In genomic region chr12:51383281-51383905, GRCh38 we compare ENCODE assay signal across 16 cellular contexts. TPM values are rescaled to one million over a fixed set of nuclear protein-coding genes. Genes with fewer than 3 reads are reported as not detected.
DNase-seq lines count a peak whose midpoint lies in the region; ATAC-seq lines count a peak whose summit lies in the region.
"Had no signal": no experiment of that assay in that cellular context is flagged by ENCODE, and none has a peak within 500 bp of the region (broad histone marks: within the 10 kb centered on the region; RNA-seq: fewer than 3 reads in every experiment).

No MANE protein-coding gene starts in this region.

- no peak overlapping the region for H3K4me3 Mint-ChIP-seq in activated CD4-positive, alpha-beta T cell treated with anti-CD3 and anti-CD28 coated beads, Interleukin-2, amount 10 ng/mL, durations not matched to agents 7 days and 5 days
- H3K4me3 Mint-ChIP-seq in activated naive CD8-positive, alpha-beta T cell treated with anti-CD3 and anti-CD28 coated beads for 36 hours: no peak overlapping the region
- H3K4me3 Mint-ChIP-seq: activated T-helper 1 cell treated with anti-CD3 and anti-CD28 coated beads, Interleukin-12 subunit alpha, Interleukin-12 subunit beta, Interleukin-2, Interleukin-4 antibody, amounts not matched to agents 30 ng/mL and 10 ng/mL and 1 ng/mL, durations not matched to agents 14 hours and 24 hours and 36 hours; type B pancreatic cell had no signal

- H3K4me1 Mint-ChIP-seq in activated CD4-positive, alpha-beta T cell treated with anti-CD3 and anti-CD28 coated beads, Interleukin-2, amount 10 ng/mL, durations not matched to agents 7 days and 5 days: peaks cover 44% of the 10 kb centered on the region
- peaks cover 44% of the 10 kb centered on the region for H3K4me1 Mint-ChIP-seq in activated naive CD8-positive, alpha-beta T cell treated with anti-CD3 and anti-CD28 coated beads for 36 hours

- no peak for ATAC-seq in HG02938 (IDR thresholded peaks at IDR 0.05; ENCODE audit: unreplicated experiment)
- ATAC-seq: sciatic nerve had no signal

- H3K27me3 Mint-ChIP-seq in activated CD4-positive, alpha-beta T cell treated with anti-CD3 and anti-CD28 coated beads, Interleukin-2, amount 10 ng/mL, durations not matched to agents 7 days and 5 days: no peaks in the 10 kb centered on the region
- no peaks in the 10 kb centered on the region for H3K27me3 Mint-ChIP-seq in activated naive CD8-positive, alpha-beta T cell treated with anti-CD3 and anti-CD28 coated beads for 36 hours
- H3K27me3 Mint-ChIP-seq: type B pancreatic cell had no signal

- DNase-seq in activated CD4-positive, alpha-beta T cell treated with anti-CD3 and anti-CD28 coated beads, Interleukin-2, amount 10 ng/mL, durations not matched to agents 7 days and 5 days: peak; percentile 20
- no peak for DNase-seq in activated CD4-positive, alpha-beta T cell treated with anti-CD3 and anti-CD28 coated beads for 48 hours
- DNase-seq in NCI-H187 treated with DMSO at 0.1 percent for 48 hours (lab: John Stamatoyannopoulos, UW): peak; percentile 18
- no peak for DNase-seq in activated naive CD8-positive, alpha-beta T cell treated with anti-CD3 and anti-CD28 coated beads for 36 hours
- no peak for DNase-seq in substantia nigra (lab: John Stamatoyannopoulos, UW)
- no peak for DNase-seq in NCI-H146 (lab: John Stamatoyannopoulos, UW)
- DNase-seq in A172 (ENCODE audit: low spot score): no peak
- DNase-seq: esophagus squamous epithelium, midbrain, NCI-H1694 treated with DMSO at 0.1 percent for 48 hours, Right ventricle myocardium superior had no signal

- CTCF ChIA-PET in activated CD4-positive, alpha-beta T cell treated with anti-CD3 and anti-CD28 coated beads, Interleukin-2, amount 10 ng/mL, durations not matched to agents 7 days and 5 days (lab: Charles Lee): interaction anchor here (0.7 to 2.6 kb wide), 4 partner anchors 11 to 14 kb away, joined by 3 to 7 read pairs (median 3); no protein-coding TSS in a partner anchor

- POLR2A ChIA-PET in activated CD4-positive, alpha-beta T cell treated with anti-CD3 and anti-CD28 coated beads, Interleukin-2, amount 10 ng/mL, durations not matched to agents 7 days and 5 days (lab: Charles Lee): interaction anchor here (0.6 kb wide), 1 partner anchor 364 kb away, joined by 4 read pairs; no protein-coding TSS in a partner anchor

- peaks cover 23% of the 10 kb centered on the region for H3K36me3 Mint-ChIP-seq in activated CD4-positive, alpha-beta T cell treated with anti-CD3 and anti-CD28 coated beads, Interleukin-2, amount 10 ng/mL, durations not matched to agents 7 days and 5 days (ENCODE audit: low read depth)
- H3K36me3 Mint-ChIP-seq in activated naive CD8-positive, alpha-beta T cell treated with anti-CD3 and anti-CD28 coated beads for 36 hours: peaks cover 44% of the 10 kb centered on the region
- H3K36me3 Mint-ChIP-seq: type B pancreatic cell had no signal

- H3K27ac ChIP-seq in substantia nigra (ENCODE audit: low read depth, low read length, poor library complexity, severe bottlenecking): peak overlapping the region; percentile 63
- H3K27ac ChIP-seq: esophagus squamous epithelium had no signal

- H3K9me3 Mint-ChIP-seq in activated CD4-positive, alpha-beta T cell treated with anti-CD3 and anti-CD28 coated beads, Interleukin-2, amount 10 ng/mL, durations not matched to agents 7 days and 5 days: no peaks in the 10 kb centered on the region
- H3K9me3 Mint-ChIP-seq in activated naive CD8-positive, alpha-beta T cell treated with anti-CD3 and anti-CD28 coated beads for 36 hours: no peaks in the 10 kb centered on the region
- H3K9me3 Mint-ChIP-seq: activated T-helper 1 cell treated with anti-CD3 and anti-CD28 coated beads, Interleukin-12 subunit alpha, Interleukin-12 subunit beta, Interleukin-2, Interleukin-4 antibody, amounts not matched to agents 30 ng/mL and 10 ng/mL and 1 ng/mL, durations not matched to agents 14 hours and 24 hours and 36 hours; type B pancreatic cell had no signal

- H3K27ac Mint-ChIP-seq in activated CD4-positive, alpha-beta T cell treated with anti-CD3 and anti-CD28 coated beads, Interleukin-2, amount 10 ng/mL, durations not matched to agents 7 days and 5 days: peak overlapping the region; percentile 60
- H3K27ac Mint-ChIP-seq in activated naive CD8-positive, alpha-beta T cell treated with anti-CD3 and anti-CD28 coated beads for 36 hours: peak overlapping the region; percentile 28

RNA-seq across cellular contexts. Expression of gene GALNT6, which starts 7.8 kb away (rescaled TPM):
- total RNA-seq in activated CD4-positive, alpha-beta T cell treated with anti-CD3 and anti-CD28 coated beads, Interleukin-2, amount 10 ng/mL, durations not matched to agents 7 days and 5 days: 10 to 100 TPM; 17.5 to 18.9 TPM
- total RNA-seq in activated naive CD8-positive, alpha-beta T cell treated with anti-CD3 and anti-CD28 coated beads for 36 hours: 10 to 100 TPM; 19.0 to 19.9 TPM
- 16.5 and 38.0 TPM in 2 replicates for total RNA-seq in A172 (2014; rRNA removed; shearing (Covaris generic))

RNA-seq across cellular contexts. Expression of gene CELA1, which starts 36.9 kb away (rescaled TPM):
- not detected for total RNA-seq in activated CD4-positive, alpha-beta T cell treated with anti-CD3 and anti-CD28 coated beads, Interleukin-2, amount 10 ng/mL, durations not matched to agents 7 days and 5 days
- not detected for total RNA-seq in activated naive CD8-positive, alpha-beta T cell treated with anti-CD3 and anti-CD28 coated beads for 36 hours
- not detected in 2 replicates for total RNA-seq in A172 (2014; rRNA removed; shearing (Covaris generic))
- total RNA-seq: activated T-helper 1 cell treated with anti-CD3 and anti-CD28 coated beads, Interleukin-12 subunit alpha, Interleukin-12 subunit beta, Interleukin-2, Interleukin-4 antibody, amounts not matched to agents 30 ng/mL and 10 ng/mL and 1 ng/mL, durations not matched to agents 14 hours and 24 hours and 36 hours; esophagus squamous epithelium; HT-29; Right ventricle myocardium superior; sciatic nerve had no signal

RNA-seq across cellular contexts. Expression of gene SLC4A8, which starts 41.2 kb away (rescaled TPM):
- 1 to 10 TPM; 2.9 to 4.4 TPM for total RNA-seq in activated CD4-positive, alpha-beta T cell treated with anti-CD3 and anti-CD28 coated beads, Interleukin-2, amount 10 ng/mL, durations not matched to agents 7 days and 5 days
- total RNA-seq in activated naive CD8-positive, alpha-beta T cell treated with anti-CD3 and anti-CD28 coated beads for 36 hours: 1 to 10 TPM; 1.3 to 2.1 TPM
- total RNA-seq in A172 (2014; rRNA removed; shearing (Covaris generic)): 7.5 and 14.4 TPM in 2 replicates
- total RNA-seq: HT-29 had no signal

RNA-seq across cellular contexts. Expression of gene BIN2, which starts 59.4 kb away (rescaled TPM):
- total RNA-seq in activated CD4-positive, alpha-beta T cell treated with anti-CD3 and anti-CD28 coated beads, Interleukin-2, amount 10 ng/mL, durations not matched to agents 7 days and 5 days: 100 to 1,000 TPM; 200 to 226 TPM
- 10 to 100 TPM; 32.0 to 34.2 TPM for total RNA-seq in activated naive CD8-positive, alpha-beta T cell treated with anti-CD3 and anti-CD28 coated beads for 36 hours
- not detected in 2 replicates for total RNA-seq in A172 (2014; rRNA removed; shearing (Covaris generic))

Comparison
In these comparisons a context has a peak if more than half of its experiments do, and no peak if none do; other contexts are left out.
1. DNase-seq: peak in activated CD4-positive, alpha-beta T cell treated with anti-CD3 and anti-CD28 coated beads, Interleukin-2, amount 10 ng/mL, durations not matched to agents 7 days and 5 days (single experiment) and NCI-H187 treated with DMSO at 0.1 percent for 48 hours (single experiment); none in activated CD4-positive, alpha-beta T cell treated with anti-CD3 and anti-CD28 coated beads for 48 hours (single experiment), activated naive CD8-positive, alpha-beta T cell treated with anti-CD3 and anti-CD28 coated beads for 36 hours (single experiment), substantia nigra (0 of 49), NCI-H146 (single experiment) and A172 (single experiment).